Comparison of ENCODE assay signal across 24 cellular contexts in genomic region chr4:58776627-58777026, GRCh38.
A peak's percentile ranks its signal among the peaks of the same experiment; 100 is the strongest.
DNase-seq lines count a peak whose midpoint lies in the region; ATAC-seq, FAIRE-seq and TF ChIP-seq lines count a peak whose summit lies in the region.
"Had no signal": no experiment of that assay in that cellular context is flagged by ENCODE, and none has a peak within 500 bp of the region (broad histone marks: within the 10 kb centered on the region; RNA-seq: fewer than 3 reads in every experiment).

No MANE protein-coding gene starts in this region.

- intact Hi-C loops in transverse colon (cut with DNase I; ENCODE audit: low total_unique reads), result no loop called here

- DNase-seq in GM04503 (ENCODE audit: low read depth), result peak; percentile 4
- DNase-seq in RCC 7860 (ENCODE audit: low spot score), result peak; percentile 80
- DNase-seq in fibroblast of lung (ENCODE audit: low read depth in 2 of 2), result peak; percentile 15 to 22
- DNase-seq in retinal pigment epithelial cell (ENCODE audit: low read depth), result peak; percentile 81
- no peak for DNase-seq in transverse colon
- DNase-seq: activated CD4-positive, alpha-beta T cell treated with anti-CD3 and anti-CD28 coated beads, Interleukin-2, amount 10 ng/mL, durations not matched to agents 24 days and 14 days; BE2C; Calu3; cerebellar nuclear complex; H9; heart right ventricle; mammary epithelial cell; naive B cell; NCI-H187; NCI-H446; posterior cingulate gyrus; stimulated activated CD4-positive, alpha-beta T cell treated with anti-CD3 and anti-CD28 coated beads, Interleukin-4, amount 100 ng/mL, for 1 hour; stimulated activated naive CD8-positive, alpha-beta T cell treated with anti-CD3 and anti-CD28 coated beads, Interleukin-15, amount 100 ng/mL, for 72 hours had no signal

- TF ChIP-seq POLR2A in transverse colon (IDR thresholded peaks at IDR 0.05), result no peak

- ATAC-seq in HG02588 (IDR thresholded peaks at IDR 0.05; ENCODE audit: unreplicated experiment) (no peak), HG03095 (IDR thresholded peaks at IDR 0.05; ENCODE audit: unreplicated experiment) (no peak), HG03139 (IDR thresholded peaks at IDR 0.05; ENCODE audit: unreplicated experiment) (no peak)
- ATAC-seq: heart right ventricle; stimulated activated naive CD8-positive, alpha-beta T cell treated with anti-CD3 and anti-CD28 coated beads, Interleukin-15, amount 100 ng/mL, for 72 hours had no signal

- H3K4me1 ChIP-seq in fibroblast of lung (ENCODE audit: control insufficient read depth, extremely low read depth, insufficient read depth, low read length) (no peaks in the 10 kb centered on the region), transverse colon (no peaks in the 10 kb centered on the region)
- H3K4me1 ChIP-seq: BE2C, heart right ventricle had no signal

- H3K4me3 ChIP-seq in fibroblast of lung (replicated peaks in 1 of 4; ENCODE audit: control extremely low read depth in 1 of 4, insufficient read depth in 1 of 4, low read depth in 3 of 4, low read length in 4 of 4) (no peak overlapping the region), retinal pigment epithelial cell (ENCODE audit: low read length) (no peak overlapping the region), transverse colon (no peak overlapping the region)
- H3K4me3 ChIP-seq: heart right ventricle, skin epidermis had no signal

- H3K27me3 ChIP-seq in fibroblast of lung (ENCODE audit: control insufficient read depth, insufficient read depth, low read length), result no peaks in the 10 kb centered on the region
- H3K27me3 ChIP-seq in transverse colon, result no peaks in the 10 kb centered on the region
- H3K27me3 ChIP-seq: BE2C, heart right ventricle had no signal

- TF ChIP-seq CTCF in fibroblast of lung (conservative IDR thresholded peaks at IDR 0.05 in 1 of 2, IDR thresholded peaks at IDR 0.05 in 1 of 2; ENCODE audit: low read depth in 1 of 2, low read length in 2 of 2), result no peak
- no peak for TF ChIP-seq CTCF in retinal pigment epithelial cell (conservative IDR thresholded peaks at IDR 0.05; ENCODE audit: low read depth, low read length)
- TF ChIP-seq CTCF in transverse colon (IDR thresholded peaks at IDR 0.05), result no peak

- H3K36me3 ChIP-seq in fibroblast of lung (ENCODE audit: control insufficient read depth, insufficient read depth, low read length) (no peaks in the 10 kb centered on the region), transverse colon (no peaks in the 10 kb centered on the region)
- H3K36me3 ChIP-seq: BE2C, heart right ventricle had no signal

- H3K9me3 ChIP-seq in fibroblast of lung (ENCODE audit: control insufficient read depth, insufficient read depth, low read depth, low read length), result no peaks in the 10 kb centered on the region
- H3K9me3 ChIP-seq in transverse colon, result no peaks in the 10 kb centered on the region
- H3K9me3 ChIP-seq: BE2C had no signal

- no peaks in the 10 kb centered on the region for H4K20me1 ChIP-seq in fibroblast of lung (ENCODE audit: control insufficient read depth, extremely low read depth, insufficient read depth, low read length)

- 29 to 40% methylated on average over 1 of the region's 1 CpG for WGBS in transverse colon (ENCODE audit: low coverage in 1 of 2), 2 donors

- H3K79me2 ChIP-seq in fibroblast of lung (ENCODE audit: control insufficient read depth, insufficient read depth, low read length), result no peaks in the 10 kb centered on the region

- TF ChIP-seq EP300 in transverse colon (IDR thresholded peaks at IDR 0.05; ENCODE audit: low read depth), result no peak

- H3K27ac ChIP-seq in fibroblast of lung (ENCODE audit: insufficient read depth, low read length) (no peak overlapping the region), transverse colon (no peak overlapping the region)
- H3K27ac ChIP-seq: heart right ventricle, skin epidermis had no signal

- FAIRE-seq in RCC 7860 (lab: Jason Lieb, UNC), result peak; percentile 83
- FAIRE-seq: keratinocyte, TTC549 had no signal

- H3K9ac ChIP-seq in fibroblast of lung (ENCODE audit: insufficient read depth, low read length), result no peak overlapping the region

- in situ Hi-C loops in transverse colon (cut with MboI; ENCODE audit: low pct_ligation_motif_present in 1 of 4, low pct_unique_long_range_greater_than_20kb in 1 of 4, low sequenced_read_pairs in 3 of 4), result no loop called here

- H3K4me2 ChIP-seq in fibroblast of lung (ENCODE audit: extremely low read depth, insufficient read depth, low read length), result no peak overlapping the region

- no peak overlapping the region for H2AFZ ChIP-seq in fibroblast of lung (ENCODE audit: low read length)
